8 cellular contexts compared by ENCODE assay signal in genomic region chr21:43790053-43790524, GRCh38.
DNase-seq lines count a peak whose midpoint lies in the region; ATAC-seq and TF ChIP-seq lines count a peak whose summit lies in the region.

No MANE protein-coding gene starts in this region.

- TF ChIP-seq CTCF in GM12865 (IDR thresholded peaks at IDR 0.05; ENCODE audit: insufficient read depth, low read depth, low read length, missing control alignments) (no peak), fibroblast of mammary gland (conservative IDR thresholded peaks at IDR 0.05; ENCODE audit: control insufficient read depth, insufficient read depth, low read depth, low read length) (no peak)

- no peaks in the 10 kb centered on the region for H3K27me3 ChIP-seq in rectal smooth muscle tissue (ENCODE audit: control insufficient read depth, insufficient read depth, low read length)

- no peak for ATAC-seq in GM21515 (IDR thresholded peaks at IDR 0.05; ENCODE audit: unreplicated experiment)
- ATAC-seq in HG02884 (IDR thresholded peaks at IDR 0.05; ENCODE audit: unreplicated experiment): no peak

- no peak for DNase-seq in GM12865 (ENCODE audit: low read depth)
- no peak for DNase-seq in SK-N-MC (ENCODE audit: low read depth, low spot score)
- no peak for DNase-seq in fibroblast of mammary gland (ENCODE audit: low read depth)
- no peak for DNase-seq in NOMO-1 treated with dmso at 0.1 percent for 144 hours (lab: John Stamatoyannopoulos, UW; ENCODE audit: unreplicated experiment)
- no peak for DNase-seq in NCI-H1436 treated with DMSO at 0.1 percent for 48 hours (lab: John Stamatoyannopoulos, UW)

- peak overlapping the region; percentile 91 for H3K4me3 ChIP-seq in GM12865 (ENCODE audit: low read depth, low read length)
- peak overlapping the region; percentile 83 for H3K4me3 ChIP-seq in SK-N-MC
- peak overlapping the region; percentile 89 for H3K4me3 ChIP-seq in fibroblast of mammary gland (ENCODE audit: control insufficient read depth, low read depth, low read length)
- H3K4me3 ChIP-seq in rectal smooth muscle tissue (ENCODE audit: low read length): peak overlapping the region; percentile 86

- peaks cover 5% of the 10 kb centered on the region for H3K4me1 ChIP-seq in rectal smooth muscle tissue (ENCODE audit: control insufficient read depth, insufficient read depth, low read length)

- no peak overlapping the region for H3K27ac ChIP-seq in SK-N-MC
- H3K27ac ChIP-seq in rectal smooth muscle tissue (ENCODE audit: low read depth, low read length): no peak overlapping the region

- H3K9ac ChIP-seq in SK-N-MC (ENCODE audit: insufficient read length): peak overlapping the region; percentile 77
- peak overlapping the region; percentile 70 for H3K9ac ChIP-seq in rectal smooth muscle tissue (ENCODE audit: low read length)

- H3K9me3 ChIP-seq in SK-N-MC (ENCODE audit: low read depth, low read length): no peaks in the 10 kb centered on the region

- peaks cover 46% of the 10 kb centered on the region for H3K36me3 ChIP-seq in SK-N-MC (ENCODE audit: insufficient read depth, low read length)
- peaks cover 14% of the 10 kb centered on the region for H3K36me3 ChIP-seq in rectal smooth muscle tissue (ENCODE audit: control insufficient read depth, insufficient read depth, low read length)
